11 cellular contexts compared by ENCODE assay signal in genomic region chr19:56808717-56809392, GRCh38. TPM values are rescaled to one million over a fixed set of nuclear protein-coding genes. Genes with fewer than 3 reads are reported as not detected.
"Had no signal": no experiment of that assay in that cellular context is flagged by ENCODE, and none has a peak within 500 bp of the region (broad histone marks: within the 10 kb centered on the region; RNA-seq: fewer than 3 reads in every experiment).

No MANE protein-coding gene starts in this region.

- H3K4me3 Mint-ChIP-seq: GM23338, H9, HFFc6 had no signal

- H3K4me2 ChIP-seq: GM23338 had no signal

- DNase-seq: GM23248, GOT3, H7, H9, HCEC 1CT, HFFc6 had no signal

- H3K27ac Mint-ChIP-seq: GM23338, H9, HFFc6 had no signal

- H3K27ac ChIP-seq: GM23248 had no signal

- H2AFZ ChIP-seq: GM23248, GM23338 had no signal

- H3K4me1 Mint-ChIP-seq: GM23338, H9 had no signal

- ATAC-seq: GM23338, HCT116 had no signal

- FAIRE-seq: H1, H54 had no signal

- H3K4me3 ChIP-seq: GM23248, GM23338, HAP-1 had no signal

- H3K36me3 ChIP-seq: HAP-1 had no signal

- H3K9ac ChIP-seq: GM23248 had no signal

- H3K4me1 ChIP-seq: HAP-1 had no signal

RNA-seq across cellular contexts. Expression of gene PEG3, which starts 31.7 kb away (rescaled TPM):
- total RNA-seq: GM23338, H1, H7, H9, HFFc6 had no signal
- polyA plus RNA-seq: GM23338, H1 had no signal

RNA-seq across cellular contexts. Expression of gene ZIM2, which starts 31.7 kb away (rescaled TPM):
- total RNA-seq: GM23248, GM23338, H1, H7, H9, HFFc6 had no signal
- polyA plus RNA-seq: GM23248, GM23338, H1 had no signal
